ENCODE assay signal across 9 cellular contexts in genomic region chr5:113673041-113673440, GRCh38.
"Had no signal": no experiment of that assay in that cellular context is flagged by ENCODE, and none has a peak within 500 bp of the region (broad histone marks: within the 10 kb centered on the region; RNA-seq: fewer than 3 reads in every experiment).

No MANE protein-coding gene starts in this region.

- H3K4me3 ChIP-seq: GM23248, GM23338, HAP-1 had no signal

- ATAC-seq: GM23338, HCT116 had no signal

- H3K27ac ChIP-seq: GM23248 had no signal

- H3K9ac ChIP-seq: GM23248 had no signal

- H3K4me2 ChIP-seq: GM23338 had no signal

- H3K4me1 ChIP-seq: HAP-1 had no signal

- DNase-seq: GM23248, GOT3, H7, H9, HCEC 1CT, HFFc6 had no signal

- H3K9me3 ChIP-seq: HAP-1 had no signal

- H2AFZ ChIP-seq: GM23248, GM23338 had no signal

- H3K27ac Mint-ChIP-seq: GM23338, H9, HFFc6 had no signal

- H3K36me3 ChIP-seq: HAP-1 had no signal

- H3K4me3 Mint-ChIP-seq: GM23338, H9, HFFc6 had no signal
